ENCODE assay signal across 9 cellular contexts in genomic region chr20:56247954-56248782, GRCh38. TPM values are rescaled to one million over a fixed set of nuclear protein-coding genes. Genes with fewer than 3 reads are reported as not detected.
DNase-seq lines count a peak whose midpoint lies in the region; ATAC-seq and TF ChIP-seq lines count a peak whose summit lies in the region.
"Had no signal": no experiment of that assay in that cellular context is flagged by ENCODE, and none has a peak within 500 bp of the region (broad histone marks: within the 10 kb centered on the region; RNA-seq: fewer than 3 reads in every experiment).

Gene MC3R (plus strand): TSS chr20:56248732. CDS start chr20:56248844, 112 bp downstream.

- 21% methylated on average over 9 of the region's 9 CpGs for WGBS in right cardiac atrium

- H3K27me3 ChIP-seq in BE2C (peaks cover 9% of the 10 kb centered on the region; the same call in 1 of the 2 replicates), PC-9 (ENCODE audit: insufficient read depth, low read depth) (peaks cover 54% of the 10 kb centered on the region), right cardiac atrium (ENCODE audit: control insufficient read depth, insufficient read depth) (no peaks in the 10 kb centered on the region)

- H3K9me2 ChIP-seq in PC-9 (ENCODE audit: insufficient read depth), result no peaks in the 10 kb centered on the region

- ATAC-seq in GM18511 (IDR thresholded peaks at IDR 0.05; ENCODE audit: unreplicated experiment), result peak; percentile 75
- no peak for ATAC-seq in right cardiac atrium
- no peak for ATAC-seq in GM19452 (IDR thresholded peaks at IDR 0.05; ENCODE audit: unreplicated experiment)

- H3K4me3 ChIP-seq in BE2C (ENCODE audit: low read depth, low read length) (no peak within 1 kb of the TSS), PC-9 (no peak within 1 kb of the TSS), right cardiac atrium (ENCODE audit: low read length) (no peak within 1 kb of the TSS)

- no peak within 1 kb of the TSS for H3K4me3 Mint-ChIP-seq in activated naive CD8-positive, alpha-beta T cell treated with anti-CD3 and anti-CD28 coated beads for 36 hours
- H3K4me3 Mint-ChIP-seq: immature natural killer cell had no signal

- peak; percentile 88 for TF ChIP-seq CTCF in BE2C (IDR thresholded peaks at IDR 0.05; ENCODE audit: low read depth, low read length)
- peak; percentile 84 for TF ChIP-seq CTCF in PC-9 (conservative IDR thresholded peaks at IDR 0.05)

- no peaks in the 10 kb centered on the region for H4K20me1 ChIP-seq in PC-9 (ENCODE audit: insufficient read depth)

- H2AFZ ChIP-seq in PC-9, result no peak within 1 kb of the TSS

- CTCF ChIA-PET in PC-9 (lab: Charles Lee), result interaction anchor here (0.7 kb wide), 1 partner anchor 365 kb away, joined by 3 read pairs; no protein-coding TSS in a partner anchor

- H3K4me1 ChIP-seq in BE2C (no peaks in the 10 kb centered on the region), PC-9 (replicated peaks; ENCODE audit: insufficient read depth) (no peaks in the 10 kb centered on the region), right cardiac atrium (ENCODE audit: control insufficient read depth, insufficient read depth, low read length) (no peaks in the 10 kb centered on the region)

- H3K27ac ChIP-seq in PC-9 (no peak within 1 kb of the TSS), right cardiac atrium (ENCODE audit: low read length) (no peak within 1 kb of the TSS)

- no peak within 1 kb of the TSS for H3K27ac Mint-ChIP-seq in activated naive CD8-positive, alpha-beta T cell treated with anti-CD3 and anti-CD28 coated beads for 36 hours
- H3K27ac Mint-ChIP-seq: immature natural killer cell had no signal

- H3K4me1 Mint-ChIP-seq in activated naive CD8-positive, alpha-beta T cell treated with anti-CD3 and anti-CD28 coated beads for 36 hours, result no peaks in the 10 kb centered on the region
- H3K4me1 Mint-ChIP-seq: immature natural killer cell had no signal

- DNase-seq in BE2C (peak; percentile 56), HPDE6-E6E7 (ENCODE audit: extremely low spot score) (peak; percentile 71), PC-9 (peak; percentile 45 to 53), right cardiac atrium (peak; percentile 18 to 73 (median 62))
- DNase-seq in activated naive CD8-positive, alpha-beta T cell treated with anti-CD3 and anti-CD28 coated beads for 36 hours, result peak; percentile 28
- peak; percentile 57 for DNase-seq in stimulated activated CD4-positive, alpha-beta T cell treated with anti-CD3 and anti-CD28 coated beads, Interleukin-15, amount 100 ng/mL, for 24 hours

- H3F3A ChIP-seq in PC-9 (ENCODE audit: insufficient read depth, low read depth), result no peaks in the 10 kb centered on the region

- H3K79me2 ChIP-seq in PC-9 (ENCODE audit: low read depth), result no peaks in the 10 kb centered on the region

- H3K36me3 ChIP-seq in BE2C (no peaks in the 10 kb centered on the region), PC-9 (ENCODE audit: low read depth) (no peaks in the 10 kb centered on the region)

- H3K9me3 ChIP-seq in BE2C, result no peaks in the 10 kb centered on the region
- H3K9me3 ChIP-seq in PC-9 (ENCODE audit: insufficient read depth, low read depth), result no peaks in the 10 kb centered on the region
- H3K9me3 ChIP-seq in right cardiac atrium (ENCODE audit: control insufficient read depth, low read length), result no peaks in the 10 kb centered on the region

- POLR2A ChIA-PET in PC-9 (lab: Charles Lee; ENCODE audit: unreplicated experiment), result interaction anchor here (0.6 kb wide), 1 partner anchor 101 kb away, joined by 21 read pairs; no protein-coding TSS in a partner anchor

- intact Hi-C loops in PC-9 (cut with micrococcal nuclease; ENCODE audit: unreplicated experiment), result loop anchor here (1.0 to 5.0 kb wide), 3 partner anchors 269 to 831 kb away; no protein-coding TSS in a partner anchor
- intact Hi-C loops in right cardiac atrium (cut with DNase I), result no loop called here

- H3K27me3 Mint-ChIP-seq in activated naive CD8-positive, alpha-beta T cell treated with anti-CD3 and anti-CD28 coated beads for 36 hours, result peaks cover 49% of the 10 kb centered on the region

- BruUV-seq in PC-9 (replicated peaks; lab: Mats Ljungman, UMichigan), result no TSS peak

- no peak within 1 kb of the TSS for H3K4me2 ChIP-seq in PC-9

- no peaks in the 10 kb centered on the region for H3K36me3 Mint-ChIP-seq in activated naive CD8-positive, alpha-beta T cell treated with anti-CD3 and anti-CD28 coated beads for 36 hours
- H3K36me3 Mint-ChIP-seq: immature natural killer cell had no signal

- no peaks in the 10 kb centered on the region for H3K9me3 Mint-ChIP-seq in activated naive CD8-positive, alpha-beta T cell treated with anti-CD3 and anti-CD28 coated beads for 36 hours
- H3K9me3 Mint-ChIP-seq: immature natural killer cell had no signal

RNA-seq across cellular contexts. Expression of gene MC3R, which starts in this region (rescaled TPM):
- not detected for polyA plus RNA-seq in BE2C (2012; ENCODE audit: insufficient read depth, insufficient read length, low read depth)
- total RNA-seq in PC-9 (2021) (not detected in 2 replicates), right cardiac atrium (not detected)
- total RNA-seq in activated naive CD8-positive, alpha-beta T cell treated with anti-CD3 and anti-CD28 coated beads for 36 hours, result not detected
- polyA plus RNA-seq in right cardiac atrium, result not detected
- polyA plus RNA-seq: immature natural killer cell had no signal

Comparison
In these comparisons a context has a peak if more than half of its experiments do, and no peak if none do; other contexts are left out.
1. Peak in DNase-seq in PC-9; RNA of the gene not detected or under 1 TPM.
2. Peak in DNase-seq in activated naive CD8-positive, alpha-beta T cell treated with anti-CD3 and anti-CD28 coated beads for 36 hours; RNA of the gene not detected or under 1 TPM.
3. Peak in DNase-seq in right cardiac atrium; RNA of the gene not detected or under 1 TPM.